In the genomic region with DNA sequence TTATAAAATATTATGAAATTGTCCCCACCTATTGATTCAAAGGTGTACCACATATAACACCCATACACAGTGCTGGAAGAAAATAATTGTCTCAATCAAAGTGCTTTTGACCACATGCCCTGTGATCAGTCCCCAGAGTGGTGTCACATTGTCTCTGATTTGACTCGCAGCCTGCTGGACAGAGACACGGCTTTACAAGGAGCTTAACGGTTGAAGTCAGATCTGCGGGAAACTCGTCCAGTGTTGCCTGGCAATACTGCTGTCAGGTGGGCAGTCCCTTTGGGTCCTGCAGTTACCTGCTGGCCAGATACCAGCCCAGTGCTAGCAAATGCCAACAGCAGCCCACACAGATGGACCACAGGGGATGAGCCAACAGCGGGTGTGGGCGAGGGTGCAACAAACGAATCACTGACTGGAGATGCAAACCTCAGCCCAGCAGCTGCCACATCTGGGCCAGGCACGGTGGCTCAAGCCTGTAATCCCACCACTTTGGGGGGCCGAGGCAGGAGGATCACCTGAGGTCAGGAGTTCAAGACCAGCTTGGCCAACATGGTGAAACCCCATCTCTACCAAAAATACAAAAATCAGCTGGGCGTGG, we compare ENCODE assay signal across 1 cellular context.
TF ChIP-seq lines count a peak whose summit lies in the region.

No MANE protein-coding gene starts in this region.

TF ChIP-seq in IMR-90, 13 proteins besides CTCF, POLR2A, EP300 and RAD21:
- TF ChIP-seq SMC3 (IDR thresholded peaks at IDR 0.05; ENCODE audit: low read depth, low read length) (no peak), RFX5 (IDR thresholded peaks at IDR 0.05; ENCODE audit: low read depth, low read length) (no peak), CEBPB (IDR thresholded peaks at IDR 0.05; ENCODE audit: low read depth, low read length) (no peak)
TF ChIP-seq in IMR-90: peak in this region for 0.
